2 cellular contexts compared by ENCODE assay signal in the genomic region with DNA sequence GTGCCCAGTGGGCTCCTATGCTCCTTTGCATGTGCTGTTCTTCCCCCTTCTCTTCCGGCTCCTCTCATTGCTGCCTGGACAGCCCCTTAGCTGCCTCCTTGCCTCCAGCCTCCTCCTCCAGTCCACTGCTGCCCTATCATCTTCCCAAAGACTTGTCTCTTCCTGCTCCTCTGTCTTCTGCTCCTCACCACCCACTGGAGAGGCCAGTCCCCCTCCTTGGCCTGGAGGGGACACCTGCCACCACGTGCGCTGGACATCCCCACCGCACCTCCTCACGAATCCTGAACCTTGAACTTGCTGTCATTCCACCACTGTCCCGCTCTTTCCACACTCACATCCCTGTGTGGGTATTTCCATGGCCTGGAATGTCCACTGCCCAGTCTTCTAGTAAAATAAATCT.
TF ChIP-seq lines count a peak whose summit lies in the region.

No MANE protein-coding gene starts in this region.

TF ChIP-seq in A549, 52 proteins besides CTCF, POLR2A, EP300 and RAD21:
- TF ChIP-seq, protein P1, sequence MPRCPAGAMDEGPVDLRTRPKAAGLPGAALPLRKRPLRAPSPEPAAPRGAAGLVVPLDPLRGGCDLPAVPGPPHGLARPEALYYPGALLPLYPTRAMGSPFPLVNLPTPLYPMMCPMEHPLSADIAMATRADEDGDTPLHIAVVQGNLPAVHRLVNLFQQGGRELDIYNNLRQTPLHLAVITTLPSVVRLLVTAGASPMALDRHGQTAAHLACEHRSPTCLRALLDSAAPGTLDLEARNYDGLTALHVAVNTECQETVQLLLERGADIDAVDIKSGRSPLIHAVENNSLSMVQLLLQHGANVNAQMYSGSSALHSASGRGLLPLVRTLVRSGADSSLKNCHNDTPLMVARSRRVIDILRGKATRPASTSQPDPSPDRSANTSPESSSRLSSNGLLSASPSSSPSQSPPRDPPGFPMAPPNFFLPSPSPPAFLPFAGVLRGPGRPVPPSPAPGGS (IDR thresholded peaks at IDR 0.05), result no peak
- TF ChIP-seq BHLHE40 (IDR thresholded peaks at IDR 0.05; ENCODE audit: low read depth, low read length), result no peak
- no peak for TF ChIP-seq CHD4 (IDR thresholded peaks at IDR 0.05; ENCODE audit: borderline replicate concordance)
- no peak for TF ChIP-seq NFE2L2 (conservative IDR thresholded peaks at IDR 0.05; ENCODE audit: low read length)
- no peak for TF ChIP-seq SMC3 (IDR thresholded peaks at IDR 0.05)
- TF ChIP-seq EHMT2 (IDR thresholded peaks at IDR 0.05; ENCODE audit: low read depth), result no peak
- TF ChIP-seq FOXS1 (CRISPR knock-in tag; IDR thresholded peaks at IDR 0.05), result no peak

TF ChIP-seq in IMR-90, 13 proteins besides CTCF, POLR2A, EP300 and RAD21 (continued from another document):
- TF ChIP-seq, protein P2, sequence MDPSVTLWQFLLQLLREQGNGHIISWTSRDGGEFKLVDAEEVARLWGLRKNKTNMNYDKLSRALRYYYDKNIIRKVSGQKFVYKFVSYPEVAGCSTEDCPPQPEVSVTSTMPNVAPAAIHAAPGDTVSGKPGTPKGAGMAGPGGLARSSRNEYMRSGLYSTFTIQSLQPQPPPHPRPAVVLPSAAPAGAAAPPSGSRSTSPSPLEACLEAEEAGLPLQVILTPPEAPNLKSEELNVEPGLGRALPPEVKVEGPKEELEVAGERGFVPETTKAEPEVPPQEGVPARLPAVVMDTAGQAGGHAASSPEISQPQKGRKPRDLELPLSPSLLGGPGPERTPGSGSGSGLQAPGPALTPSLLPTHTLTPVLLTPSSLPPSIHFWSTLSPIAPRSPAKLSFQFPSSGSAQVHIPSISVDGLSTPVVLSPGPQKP (IDR thresholded peaks at IDR 0.05; ENCODE audit: borderline replicate concordance, low read depth, low read length), result no peak
- no peak for TF ChIP-seq SMC3 (IDR thresholded peaks at IDR 0.05; ENCODE audit: low read depth, low read length)
- TF ChIP-seq RFX5 (IDR thresholded peaks at IDR 0.05; ENCODE audit: low read depth, low read length), result no peak
- no peak for TF ChIP-seq MAFK (IDR thresholded peaks at IDR 0.05; ENCODE audit: low read depth, low read length)
- no peak for TF ChIP-seq MAZ (IDR thresholded peaks at IDR 0.05; ENCODE audit: borderline replicate concordance, low read depth, low read length)
- TF ChIP-seq BHLHE40 (IDR thresholded peaks at IDR 0.05; ENCODE audit: low read depth, low read length), result no peak
- TF ChIP-seq, protein P3, sequence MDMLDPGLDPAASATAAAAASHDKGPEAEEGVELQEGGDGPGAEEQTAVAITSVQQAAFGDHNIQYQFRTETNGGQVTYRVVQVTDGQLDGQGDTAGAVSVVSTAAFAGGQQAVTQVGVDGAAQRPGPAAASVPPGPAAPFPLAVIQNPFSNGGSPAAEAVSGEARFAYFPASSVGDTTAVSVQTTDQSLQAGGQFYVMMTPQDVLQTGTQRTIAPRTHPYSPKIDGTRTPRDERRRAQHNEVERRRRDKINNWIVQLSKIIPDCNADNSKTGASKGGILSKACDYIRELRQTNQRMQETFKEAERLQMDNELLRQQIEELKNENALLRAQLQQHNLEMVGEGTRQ (IDR thresholded peaks at IDR 0.05; ENCODE audit: low read depth, low read length), result no peak
- TF ChIP-seq NFE2L2 (IDR thresholded peaks at IDR 0.05; ENCODE audit: low read depth, low read length), result no peak
- no peak for TF ChIP-seq MXI1 (IDR thresholded peaks at IDR 0.05; ENCODE audit: borderline replicate concordance, low read depth, low read length)
- TF ChIP-seq CHD1 (IDR thresholded peaks at IDR 0.05; ENCODE audit: low read depth, low read length), result no peak
